Comparison of ENCODE assay signal across 8 cellular contexts in genomic region chr19:33373701-33374405, GRCh38. TPM values are rescaled to one million over a fixed set of nuclear protein-coding genes. Genes with fewer than 3 reads are reported as not detected.
DNase-seq lines count a peak whose midpoint lies in the region; ATAC-seq and TF ChIP-seq lines count a peak whose summit lies in the region.

Gene CEBPG (plus strand): TSS chr19:33373709. CDS start chr19:33379240, 5,531 bp downstream.

- DNase-seq in 8988T (peak; percentile 71), NAMALWA (ENCODE audit: low spot score) (peak; percentile 72), mesendoderm (no peak)
- DNase-seq in activated CD4-positive, alpha-beta T cell treated with anti-CD3 and anti-CD28 coated beads for 36 hours = peak; percentile 78
- peak in 2 of 3 donors; percentile 46 to 52 for DNase-seq in effector memory CD4-positive, alpha-beta T cell

- H4K5ac ChIP-seq in mesendoderm (ENCODE audit: low read length) = no peak within 1 kb of the TSS

- H3K4ac ChIP-seq in mesendoderm (ENCODE audit: low read depth, low read length) = peak within 1 kb of the TSS; percentile 100

- peak within 1 kb of the TSS; percentile 97 for H3K56ac ChIP-seq in mesendoderm (ENCODE audit: low read length)

- H2AK5ac ChIP-seq in mesendoderm (ENCODE audit: low read length) = no peak within 1 kb of the TSS

- H4K8ac ChIP-seq in mesendoderm (ENCODE audit: low read depth, low read length) = no peak within 1 kb of the TSS

- peak within 1 kb of the TSS; percentile 62 for H2BK5ac ChIP-seq in mesendoderm (ENCODE audit: low read length)

- no peak within 1 kb of the TSS for H3K23ac ChIP-seq in mesendoderm (ENCODE audit: low read length)

- H3K9me3 ChIP-seq in effector memory CD4-positive, alpha-beta T cell (ENCODE audit: control insufficient read depth, low read length) = no peaks in the 10 kb centered on the region

- peak within 1 kb of the TSS; percentile 96 for H3K18ac ChIP-seq in mesendoderm (ENCODE audit: low read length)

- H3K9me3 Mint-ChIP-seq in activated CD4-positive, alpha-beta T cell treated with anti-CD3 and anti-CD28 coated beads for 36 hours (ENCODE audit: low read depth) = no peaks in the 10 kb centered on the region
- no peaks in the 10 kb centered on the region for H3K9me3 Mint-ChIP-seq in stimulated activated memory B cell treated with anti-CD40 and anti-IgM and Interleukin-4, amounts not matched to agents 10 μg/mL and 1 μg/mL and 100 μg/mL, for 72 hours

- peaks cover 44% of the 10 kb centered on the region for H3K4me1 Mint-ChIP-seq in activated CD4-positive, alpha-beta T cell treated with anti-CD3 and anti-CD28 coated beads for 36 hours
- peaks cover 52% of the 10 kb centered on the region for H3K4me1 Mint-ChIP-seq in stimulated activated memory B cell treated with anti-CD40 and anti-IgM and Interleukin-4, amounts not matched to agents 10 μg/mL and 1 μg/mL and 100 μg/mL, for 72 hours

- no peaks in the 10 kb centered on the region for H3K27me3 ChIP-seq in effector memory CD4-positive, alpha-beta T cell (replicated peaks; ENCODE audit: control insufficient read depth, insufficient read depth, low read length, poor library complexity, severe bottlenecking)
- H3K27me3 ChIP-seq in mesendoderm (ENCODE audit: insufficient read depth, low read length, poor library complexity) = no peaks in the 10 kb centered on the region

- peak within 1 kb of the TSS; percentile 95 for H3K27ac ChIP-seq in effector memory CD4-positive, alpha-beta T cell (ENCODE audit: insufficient read depth, low read length, poor library complexity, severe bottlenecking)
- peak within 1 kb of the TSS; percentile 98 for H3K27ac ChIP-seq in mesendoderm (ENCODE audit: low read depth, low read length)

- H2BK15ac ChIP-seq in mesendoderm (replicated peaks; ENCODE audit: low read depth) = no peak within 1 kb of the TSS

- intact Hi-C loops in activated CD4-positive, alpha-beta T cell treated with anti-CD3 and anti-CD28 coated beads for 36 hours (cut with DNase I, micrococcal nuclease) = loop anchor here (1.0 to 10.0 kb wide), 21 partner anchors 72 to 1628 kb away; partner anchors contain the start of genes CEBPA (in 2 of the 2), ANKRD27 (in 1 of the 2), DPY19L3 (in 1 of the 2) and FAAP24 (in 1 of the 2)

- POLR2A ChIA-PET in activated CD4-positive, alpha-beta T cell treated with anti-CD3 and anti-CD28 coated beads for 36 hours (lab: Charles Lee) = interaction anchor here (0.6 to 1.5 kb wide), 2 partner anchors 70 to 71 kb away, joined by 3 to 4 read pairs; partner anchors contain the start of gene CEBPA

- peak; percentile 27 for TF ChIP-seq CTCF in GM12874 (IDR thresholded peaks at IDR 0.05; ENCODE audit: insufficient read depth, low read depth, low read length)

- H3K4me3 ChIP-seq in effector memory CD4-positive, alpha-beta T cell (ENCODE audit: insufficient read depth, low read depth, low read length, poor library complexity, severe bottlenecking) = peak within 1 kb of the TSS; percentile 67
- peak within 1 kb of the TSS; percentile 61 for H3K4me3 ChIP-seq in mesendoderm (ENCODE audit: low read length)

- ATAC-seq in HG02610 (IDR thresholded peaks at IDR 0.05; ENCODE audit: unreplicated experiment) = peak; percentile 47
- peak; percentile 42 for ATAC-seq in activated CD4-positive, alpha-beta T cell treated with anti-CD3 and anti-CD28 coated beads for 36 hours
- ATAC-seq in stimulated activated memory B cell treated with anti-CD40 and anti-IgM and Interleukin-4, amounts not matched to agents 10 μg/mL and 1 μg/mL and 100 μg/mL, for 72 hours = peak; percentile 73

- peak within 1 kb of the TSS; percentile 79 for H3K4me2 ChIP-seq in mesendoderm (ENCODE audit: low read length)

- CTCF ChIA-PET in activated CD4-positive, alpha-beta T cell treated with anti-CD3 and anti-CD28 coated beads for 36 hours (lab: Charles Lee) = interaction anchor here (0.6 to 2.2 kb wide), 7 partner anchors 8 to 189 kb away, joined by 3 to 11 read pairs (median 3); no protein-coding TSS in a partner anchor

- peaks cover 44% of the 10 kb centered on the region for H3K79me2 ChIP-seq in mesendoderm (ENCODE audit: control insufficient read depth, insufficient read depth, low read length)

- H3K9ac ChIP-seq in mesendoderm (ENCODE audit: low read length) = peak within 1 kb of the TSS; percentile 96

- peak within 1 kb of the TSS; percentile 93 for H3K27ac Mint-ChIP-seq in activated CD4-positive, alpha-beta T cell treated with anti-CD3 and anti-CD28 coated beads for 36 hours
- peak within 1 kb of the TSS; percentile 95 for H3K27ac Mint-ChIP-seq in stimulated activated memory B cell treated with anti-CD40 and anti-IgM and Interleukin-4, amounts not matched to agents 10 μg/mL and 1 μg/mL and 100 μg/mL, for 72 hours

- no CpG with 5 or more reads among the region's 96 CpGs for WGBS in mesendoderm (ENCODE audit: extremely low coverage, insufficient coverage, low lambda C conversion rate)

- peaks cover 22% of the 10 kb centered on the region for H3K79me1 ChIP-seq in mesendoderm (ENCODE audit: low read length)

- H2BK120ac ChIP-seq in mesendoderm (ENCODE audit: low read depth, low read length) = peak within 1 kb of the TSS; percentile 83

- no peaks in the 10 kb centered on the region for H3K36me3 ChIP-seq in effector memory CD4-positive, alpha-beta T cell (ENCODE audit: control insufficient read depth, insufficient read depth, low read length)
- no peaks in the 10 kb centered on the region for H3K36me3 ChIP-seq in mesendoderm (ENCODE audit: control insufficient read depth, insufficient read depth, low read length)

- peaks cover 15% of the 10 kb centered on the region for H3K4me1 ChIP-seq in effector memory CD4-positive, alpha-beta T cell (ENCODE audit: control insufficient read depth, insufficient read depth, low read length, poor library complexity, severe bottlenecking)
- H3K4me1 ChIP-seq in mesendoderm (ENCODE audit: control insufficient read depth, low read depth, low read length) = peaks cover 5% of the 10 kb centered on the region

- H3K27me3 Mint-ChIP-seq in activated CD4-positive, alpha-beta T cell treated with anti-CD3 and anti-CD28 coated beads for 36 hours = no peaks in the 10 kb centered on the region
- no peaks in the 10 kb centered on the region for H3K27me3 Mint-ChIP-seq in stimulated activated memory B cell treated with anti-CD40 and anti-IgM and Interleukin-4, amounts not matched to agents 10 μg/mL and 1 μg/mL and 100 μg/mL, for 72 hours

- H3K4me3 Mint-ChIP-seq in activated CD4-positive, alpha-beta T cell treated with anti-CD3 and anti-CD28 coated beads for 36 hours = peak within 1 kb of the TSS; percentile 94
- H3K4me3 Mint-ChIP-seq in stimulated activated memory B cell treated with anti-CD40 and anti-IgM and Interleukin-4, amounts not matched to agents 10 μg/mL and 1 μg/mL and 100 μg/mL, for 72 hours = peak within 1 kb of the TSS; percentile 88

- H3K36me3 Mint-ChIP-seq in activated CD4-positive, alpha-beta T cell treated with anti-CD3 and anti-CD28 coated beads for 36 hours (ENCODE audit: low read depth) = peaks cover 17% of the 10 kb centered on the region
- peaks cover 15% of the 10 kb centered on the region for H3K36me3 Mint-ChIP-seq in stimulated activated memory B cell treated with anti-CD40 and anti-IgM and Interleukin-4, amounts not matched to agents 10 μg/mL and 1 μg/mL and 100 μg/mL, for 72 hours

RNA-seq across cellular contexts. Expression of gene CEBPG, which starts in this region (rescaled TPM):
- 10 to 100 TPM; 25.9 to 29.6 TPM for total RNA-seq in activated CD4-positive, alpha-beta T cell treated with anti-CD3 and anti-CD28 coated beads for 36 hours
- polyA plus RNA-seq in mesendoderm (2013, experiment 1 of 2) = 19.1 TPM
- 19.3 TPM for polyA plus RNA-seq in mesendoderm (2013, experiment 2 of 2)
